In genomic region chr6:16228709-16229665, GRCh38 we compare ENCODE assay signal across 12 cellular contexts. TPM values are rescaled to one million over a fixed set of nuclear protein-coding genes. Genes with fewer than 3 reads are reported as not detected.
DNase-seq lines count a peak whose midpoint lies in the region; ATAC-seq and TF ChIP-seq lines count a peak whose summit lies in the region.
"Had no signal": no experiment of that assay in that cellular context is flagged by ENCODE, and none has a peak within 500 bp of the region (broad histone marks: within the 10 kb centered on the region; RNA-seq: fewer than 3 reads in every experiment).

No MANE protein-coding gene starts in this region.

- peak in 6 of 8 donors; percentile 46 to 75 (median 68) for ATAC-seq in heart right ventricle
- ATAC-seq in HG03457 (IDR thresholded peaks at IDR 0.05; ENCODE audit: unreplicated experiment) = no peak
- no peak for ATAC-seq in effector memory CD8-positive, alpha-beta T cell (replicated peaks)

- no peak overlapping the region for H3K9ac ChIP-seq in BLaER1 treated with 17β-estradiol and CSF1 and Interleukin-3, amounts not matched to agents 10 nM and 100 nM
- H3K9ac ChIP-seq in trophoblast cell (ENCODE audit: low read length) = no peak overlapping the region
- H3K9ac ChIP-seq: SK-N-SH had no signal

- no peak overlapping the region for H2AFZ ChIP-seq in trophoblast cell (ENCODE audit: insufficient read depth, low read length, poor library complexity)

- H3K23ac ChIP-seq in trophoblast cell (ENCODE audit: low read length) = no peak overlapping the region

- H3K27me3 Mint-ChIP-seq in activated naive CD4-positive, alpha-beta T cell treated with anti-CD3 and anti-CD28 coated beads, Interleukin-2, amount 10 ng/mL, durations not matched to agents 7 days and 5 days = no peaks in the 10 kb centered on the region
- peaks cover 5 to 13% of the 10 kb centered on the region in 2 donors for H3K27me3 Mint-ChIP-seq in effector memory CD8-positive, alpha-beta T cell

- H3K9me3 Mint-ChIP-seq in activated naive CD4-positive, alpha-beta T cell treated with anti-CD3 and anti-CD28 coated beads, Interleukin-2, amount 10 ng/mL, durations not matched to agents 7 days and 5 days = peaks cover 4% of the 10 kb centered on the region
- H3K9me3 Mint-ChIP-seq in effector memory CD8-positive, alpha-beta T cell = peaks cover 0 to 2% of the 10 kb centered on the region in 2 donors
- H3K9me3 Mint-ChIP-seq: stimulated activated naive CD8-positive, alpha-beta T cell treated with anti-CD3 and anti-CD28 coated beads, Interleukin-15, Interleukin-2, amounts not matched to agents 100 ng/mL and 50 ng/mL, for 24 hours had no signal

- peak overlapping the region in 8 of 11 experiments; percentile 3 to 51 (median 40); a peak in 9 of 22 replicates for H3K4me2 ChIP-seq in BLaER1 treated with 17β-estradiol and CSF1 and Interleukin-3, amounts not matched to agents 10 nM and 100 nM
- no peak overlapping the region for H3K4me2 ChIP-seq in trophoblast cell (ENCODE audit: low read length)
- H3K4me2 ChIP-seq: SK-N-SH had no signal

- H3K79me2 ChIP-seq in trophoblast cell (ENCODE audit: control insufficient read depth, insufficient read depth, low read length, poor library complexity) = no peaks in the 10 kb centered on the region

- H2AK5ac ChIP-seq in trophoblast cell (ENCODE audit: low read length) = no peak overlapping the region

- H3K18ac ChIP-seq in trophoblast cell (ENCODE audit: low read length) = no peak overlapping the region

- TF ChIP-seq CTCF in WERI-Rb-1 (IDR thresholded peaks at IDR 0.05; ENCODE audit: low read depth, low read length) (peak; percentile 52), heart right ventricle (IDR thresholded peaks at IDR 0.05) (peak in 5 of 9 donors; percentile 20 to 50 (median 48))

- CTCF ChIA-PET in activated naive CD4-positive, alpha-beta T cell treated with anti-CD3 and anti-CD28 coated beads, Interleukin-2, amount 10 ng/mL, durations not matched to agents 7 days and 5 days (lab: Charles Lee) = interaction anchor here (1.2 kb wide), 1 partner anchor 9 kb away, joined by 3 read pairs; no protein-coding TSS in a partner anchor

- H3K36me3 Mint-ChIP-seq in activated naive CD4-positive, alpha-beta T cell treated with anti-CD3 and anti-CD28 coated beads, Interleukin-2, amount 10 ng/mL, durations not matched to agents 7 days and 5 days = no peaks in the 10 kb centered on the region
- H3K36me3 Mint-ChIP-seq in effector memory CD8-positive, alpha-beta T cell (ENCODE audit: insufficient read depth) = no peaks in the 10 kb centered on the region
- H3K36me3 Mint-ChIP-seq: CD14-positive monocyte had no signal

- H3K14ac ChIP-seq in trophoblast cell (ENCODE audit: low read length) = peak overlapping the region; percentile 60

- intact Hi-C loops in heart right ventricle (cut with DNase I) = no loop called here

- no peaks in the 10 kb centered on the region for H3K4me1 Mint-ChIP-seq in activated naive CD4-positive, alpha-beta T cell treated with anti-CD3 and anti-CD28 coated beads, Interleukin-2, amount 10 ng/mL, durations not matched to agents 7 days and 5 days
- H3K4me1 Mint-ChIP-seq in effector memory CD8-positive, alpha-beta T cell (ENCODE audit: low read depth in 2 of 2) = no peaks in the 10 kb centered on the region

- peak overlapping the region; percentile 79 for H2BK12ac ChIP-seq in trophoblast cell (ENCODE audit: low read length)

- H3K4me1 ChIP-seq in BLaER1 treated with 17β-estradiol and CSF1 and Interleukin-3, amounts not matched to agents 10 nM and 100 nM = peaks cover 13 to 19% (median 14%) of the 10 kb centered on the region in 10 experiments; a peak in 18 of 20 replicates
- peaks cover 0 to 20% (median 13%) of the 10 kb centered on the region in 9 donors for H3K4me1 ChIP-seq in heart right ventricle
- H3K4me1 ChIP-seq in trophoblast cell (ENCODE audit: control insufficient read depth in 1 of 2, insufficient read depth in 2 of 2, low read length in 2 of 2) = peaks cover 3 to 7% of the 10 kb centered on the region in 2 experiments

- WGBS in heart right ventricle, 2 donors = 46 to 52% methylated on average over 19 to 20 of the region's 20 CpGs
- WGBS in trophoblast cell (ENCODE audit: extremely low coverage, insufficient coverage, insufficient read length) = no CpG with 5 or more reads among the region's 20 CpGs

- peaks cover 0 to 20% (median 0%) of the 10 kb centered on the region in 11 experiments; a peak in 2 of 22 replicates for H4K20me1 ChIP-seq in BLaER1 treated with 17β-estradiol and CSF1 and Interleukin-3, amounts not matched to agents 10 nM and 100 nM

- H3K79me1 ChIP-seq in trophoblast cell (ENCODE audit: low read length) = peaks cover 3% of the 10 kb centered on the region

- H3K4me3 Mint-ChIP-seq in activated naive CD4-positive, alpha-beta T cell treated with anti-CD3 and anti-CD28 coated beads, Interleukin-2, amount 10 ng/mL, durations not matched to agents 7 days and 5 days = no peak overlapping the region
- no peak overlapping the region for H3K4me3 Mint-ChIP-seq in effector memory CD8-positive, alpha-beta T cell
- H3K4me3 Mint-ChIP-seq: stimulated activated naive CD8-positive, alpha-beta T cell treated with anti-CD3 and anti-CD28 coated beads, Interleukin-15, Interleukin-2, amounts not matched to agents 100 ng/mL and 50 ng/mL, for 24 hours had no signal

- no peak overlapping the region for H3K27ac Mint-ChIP-seq in activated naive CD4-positive, alpha-beta T cell treated with anti-CD3 and anti-CD28 coated beads, Interleukin-2, amount 10 ng/mL, durations not matched to agents 7 days and 5 days
- H3K27ac Mint-ChIP-seq in effector memory CD8-positive, alpha-beta T cell = no peak overlapping the region
- H3K27ac Mint-ChIP-seq: CD14-positive monocyte; stimulated activated naive CD8-positive, alpha-beta T cell treated with anti-CD3 and anti-CD28 coated beads, Interleukin-15, Interleukin-2, amounts not matched to agents 100 ng/mL and 50 ng/mL, for 24 hours had no signal

- no peak overlapping the region for H4K8ac ChIP-seq in trophoblast cell (ENCODE audit: low read depth, low read length)

- no peak overlapping the region for H3K27ac ChIP-seq in BLaER1 treated with 17β-estradiol and CSF1 and Interleukin-3, amounts not matched to agents 10 nM and 100 nM
- H3K27ac ChIP-seq in WERI-Rb-1 = no peak overlapping the region
- no peak overlapping the region for H3K27ac ChIP-seq in heart right ventricle
- no peak overlapping the region for H3K27ac ChIP-seq in trophoblast cell (ENCODE audit: low read depth, low read length)

- peaks cover 0 to 57% (median 0%) of the 10 kb centered on the region in 11 experiments; a peak in 9 of 22 replicates for H3K27me3 ChIP-seq in BLaER1 treated with 17β-estradiol and CSF1 and Interleukin-3, amounts not matched to agents 10 nM and 100 nM
- no peaks in the 10 kb centered on the region for H3K27me3 ChIP-seq in WERI-Rb-1 (ENCODE audit: insufficient read depth, low read depth, severe bottlenecking)
- H3K27me3 ChIP-seq in heart right ventricle = peaks cover 0 to 18% (median 0%) of the 10 kb centered on the region in 7 donors
- H3K27me3 ChIP-seq in trophoblast cell (ENCODE audit: insufficient read depth, low read length) = no peaks in the 10 kb centered on the region

- no peak overlapping the region for H3K4me3 ChIP-seq in BLaER1 treated with 17β-estradiol and CSF1 and Interleukin-3, amounts not matched to agents 10 nM and 100 nM
- peak overlapping the region; percentile 17 for H3K4me3 ChIP-seq in WERI-Rb-1 (ENCODE audit: low read depth, low read length)
- H3K4me3 ChIP-seq in heart right ventricle = peak overlapping the region in 6 of 10 donors; percentile 6 to 28 (median 18)
- H3K4me3 ChIP-seq in trophoblast cell (ENCODE audit: low read depth, low read length) = no peak overlapping the region

- DNase-seq in WERI-Rb-1 = peak; percentile 63
- DNase-seq in heart right ventricle = no peak
- no peak for DNase-seq in trophoblast cell
- no peak for DNase-seq in activated naive CD4-positive, alpha-beta T cell treated with anti-CD3 and anti-CD28 coated beads, Interleukin-2, amount 10 ng/mL, durations not matched to agents 7 days and 5 days
- DNase-seq in nucleus accumbens (lab: John Stamatoyannopoulos, UW) = no peak
- DNase-seq in effector memory CD8-positive, alpha-beta T cell = no peak
- DNase-seq: NCI-H524 treated with DMSO at 0.1 percent for 48 hours, SK-N-SH had no signal

- no peak overlapping the region for H4K12ac ChIP-seq in trophoblast cell (ENCODE audit: low read depth, low read length)

- peaks cover 0 to 8% (median 0%) of the 10 kb centered on the region in 11 experiments; a peak in 3 of 22 replicates for H3K9me3 ChIP-seq in BLaER1 treated with 17β-estradiol and CSF1 and Interleukin-3, amounts not matched to agents 10 nM and 100 nM (replicated peaks in 1 of 11)
- H3K9me3 ChIP-seq in WERI-Rb-1 (ENCODE audit: severe bottlenecking) (peaks cover 2% of the 10 kb centered on the region), heart right ventricle (peaks cover 0 to 3% (median 0%) of the 10 kb centered on the region in 11 donors), trophoblast cell (ENCODE audit: insufficient read depth, low read depth, low read length) (no peaks in the 10 kb centered on the region)
- H3K9me3 ChIP-seq: SK-N-SH had no signal

- H2BK5ac ChIP-seq in trophoblast cell (ENCODE audit: low read depth, low read length, poor library complexity) = no peak overlapping the region

- H4K91ac ChIP-seq in trophoblast cell (ENCODE audit: low read depth, low read length) = no peak overlapping the region

- H3K4ac ChIP-seq in trophoblast cell (ENCODE audit: low read depth, low read length) = no peak overlapping the region

- H3K36me3 ChIP-seq in BLaER1 treated with 17β-estradiol and CSF1 and Interleukin-3, amounts not matched to agents 10 nM and 100 nM = no peaks in the 10 kb centered on the region
- no peaks in the 10 kb centered on the region for H3K36me3 ChIP-seq in WERI-Rb-1
- H3K36me3 ChIP-seq in heart right ventricle = no peaks in the 10 kb centered on the region
- no peaks in the 10 kb centered on the region for H3K36me3 ChIP-seq in trophoblast cell (ENCODE audit: control insufficient read depth in 1 of 2, insufficient read depth in 2 of 2, low read length in 2 of 2)

- no peak overlapping the region for H2BK120ac ChIP-seq in trophoblast cell (ENCODE audit: insufficient read depth, low read length, poor library complexity)

RNA-seq across cellular contexts. Expression of gene GMPR, which starts 9.4 kb away (rescaled TPM):
- total RNA-seq in heart right ventricle = 100 to 1,000 TPM in 4 of 10 donors, 10 to 100 TPM in 6; 74.1 to 139 (median 96.8) TPM
- 100 to 1,000 TPM; 161 to 334 TPM for polyA plus RNA-seq in heart right ventricle
- 17.5 and 17.8 TPM in 2 replicates for polyA plus RNA-seq in trophoblast cell (2013)

Comparison
In these comparisons a context has a peak if more than half of its experiments do, and no peak if none do; other contexts are left out.
1. H3K4me3 ChIP-seq: peak in WERI-Rb-1 (single experiment) and heart right ventricle (6 of 10); none in BLaER1 treated with 17β-estradiol and CSF1 and Interleukin-3, amounts not matched to agents 10 nM and 100 nM (0 of 10) and trophoblast cell (single experiment).
2. ATAC-seq: peak in heart right ventricle (6 of 8); none in HG03457 (single experiment) and effector memory CD8-positive, alpha-beta T cell (single experiment).